In genomic region chr5:168802337-168802736, GRCh38 we compare ENCODE assay signal across 21 cellular contexts.
DNase-seq lines count a peak whose midpoint lies in the region; ATAC-seq, FAIRE-seq and TF ChIP-seq lines count a peak whose summit lies in the region.
"Had no signal": no experiment of that assay in that cellular context is flagged by ENCODE, and none has a peak within 500 bp of the region (broad histone marks: within the 10 kb centered on the region; RNA-seq: fewer than 3 reads in every experiment).

No MANE protein-coding gene starts in this region.

- peak overlapping the region in 1 of 7 donors; percentile 24 for H3K27ac Mint-ChIP-seq in CD4-positive, alpha-beta memory T cell
- H3K27ac Mint-ChIP-seq in activated CD4-positive, alpha-beta memory T cell treated with anti-CD3 and anti-CD28 coated beads, Interleukin-2, amount 10 ng/mL, durations not matched to agents 7 days and 5 days: no peak overlapping the region
- H3K27ac Mint-ChIP-seq in mesothelial cell of epicardium (no peak overlapping the region), nephron progenitor cell (no peak overlapping the region)

- DNase-seq in CD4-positive, alpha-beta memory T cell: no peak
- peak; percentile 10 for DNase-seq in GM12892 (ENCODE audit: insufficient read length)
- DNase-seq in activated CD4-positive, alpha-beta memory T cell treated with anti-CD3 and anti-CD28 coated beads, Interleukin-2, amount 10 ng/mL, durations not matched to agents 7 days and 5 days: no peak
- no peak for DNase-seq in mesothelial cell of epicardium (ENCODE audit: low spot score in 2 of 2, unreplicated experiment in 2 of 2)
- DNase-seq in nephron progenitor cell: no peak
- DNase-seq in GM19239 (ENCODE audit: insufficient read length, low spot score): no peak
- DNase-seq: adrenal gland; COR-L47; effector CD8-positive, alpha-beta T cell; esophagus squamous epithelium; lower lobe of right lung; NCI-H2081; NCI-H510A treated with DMSO at 0.1 percent for 48 hours; ovary; sigmoid colon; tibial artery; WERI-Rb-1 had no signal

- CTCF ChIA-PET in CD4-positive, alpha-beta memory T cell (lab: Charles Lee; ENCODE audit: partially characterized antibody): no interaction called here
- CTCF ChIA-PET in activated CD4-positive, alpha-beta memory T cell treated with anti-CD3 and anti-CD28 coated beads, Interleukin-2, amount 10 ng/mL, durations not matched to agents 7 days and 5 days (lab: Charles Lee): no interaction called here

- TF ChIP-seq CTCF in mesothelial cell of epicardium (IDR thresholded peaks at IDR 0.05; ENCODE audit: unreplicated experiment): no peak
- TF ChIP-seq CTCF in nephron progenitor cell (IDR thresholded peaks at IDR 0.05): no peak

- TF ChIP-seq POLR2A in GM12892 (IDR thresholded peaks at IDR 0.05; ENCODE audit: low read depth, low read length): no peak

- peaks cover 3 to 10% (median 5%) of the 10 kb centered on the region in 4 donors for H3K4me1 Mint-ChIP-seq in CD4-positive, alpha-beta memory T cell
- H3K4me1 Mint-ChIP-seq in activated CD4-positive, alpha-beta memory T cell treated with anti-CD3 and anti-CD28 coated beads, Interleukin-2, amount 10 ng/mL, durations not matched to agents 7 days and 5 days: peaks cover 13% of the 10 kb centered on the region
- H3K4me1 Mint-ChIP-seq in mesothelial cell of epicardium (peaks cover under 1% of the 10 kb centered on the region), nephron progenitor cell (no peaks in the 10 kb centered on the region)

- peak; percentile 65 for ATAC-seq in HG02884 (IDR thresholded peaks at IDR 0.05; ENCODE audit: unreplicated experiment)
- no peak for ATAC-seq in HG03565 (IDR thresholded peaks at IDR 0.05; ENCODE audit: unreplicated experiment)
- ATAC-seq: HCT116, lower lobe of right lung, Right ventricle myocardium inferior had no signal

- H3K36me3 Mint-ChIP-seq in CD4-positive, alpha-beta memory T cell: no peaks in the 10 kb centered on the region
- H3K36me3 Mint-ChIP-seq in activated CD4-positive, alpha-beta memory T cell treated with anti-CD3 and anti-CD28 coated beads, Interleukin-2, amount 10 ng/mL, durations not matched to agents 7 days and 5 days (ENCODE audit: low read depth): no peaks in the 10 kb centered on the region
- peaks cover 18% of the 10 kb centered on the region for H3K36me3 Mint-ChIP-seq in mesothelial cell of epicardium
- peaks cover 17% of the 10 kb centered on the region for H3K36me3 Mint-ChIP-seq in nephron progenitor cell (ENCODE audit: low read depth)

- no peaks in the 10 kb centered on the region for H3K27me3 ChIP-seq in CD4-positive, alpha-beta memory T cell (ENCODE audit: insufficient read depth, low read length)
- H3K27me3 ChIP-seq: adrenal gland, ovary, sigmoid colon, tibial artery had no signal

- no peak overlapping the region for H3K4me3 ChIP-seq in CD4-positive, alpha-beta memory T cell (ENCODE audit: low read length in 2 of 2)
- H3K4me3 ChIP-seq: adrenal gland, esophagus squamous epithelium, lower lobe of right lung, ovary, sigmoid colon, tibial artery had no signal

- H3K4me1 ChIP-seq in CD4-positive, alpha-beta memory T cell (ENCODE audit: insufficient read depth, low read length): no peaks in the 10 kb centered on the region
- H3K4me1 ChIP-seq: esophagus squamous epithelium, lower lobe of right lung, sigmoid colon, tibial artery had no signal

- H3K4me3 Mint-ChIP-seq in CD4-positive, alpha-beta memory T cell: peak overlapping the region in 6 of 8 donors; percentile 5 to 71 (median 40)
- H3K4me3 Mint-ChIP-seq in activated CD4-positive, alpha-beta memory T cell treated with anti-CD3 and anti-CD28 coated beads, Interleukin-2, amount 10 ng/mL, durations not matched to agents 7 days and 5 days: peak overlapping the region; percentile 48
- H3K4me3 Mint-ChIP-seq in mesothelial cell of epicardium (no peak overlapping the region), nephron progenitor cell (no peak overlapping the region)

- peaks cover 0 to 3% of the 10 kb centered on the region in 2 donors for H3K27me3 Mint-ChIP-seq in CD4-positive, alpha-beta memory T cell
- H3K27me3 Mint-ChIP-seq in activated CD4-positive, alpha-beta memory T cell treated with anti-CD3 and anti-CD28 coated beads, Interleukin-2, amount 10 ng/mL, durations not matched to agents 7 days and 5 days: peaks cover 6% of the 10 kb centered on the region
- H3K27me3 Mint-ChIP-seq in mesothelial cell of epicardium (ENCODE audit: low read depth) (peaks cover 54% of the 10 kb centered on the region), nephron progenitor cell (ENCODE audit: low read depth, poor library complexity) (peaks cover 5% of the 10 kb centered on the region)

- POLR2A ChIA-PET in CD4-positive, alpha-beta memory T cell (lab: Charles Lee; ENCODE audit: partially characterized antibody): no interaction called here
- POLR2A ChIA-PET in activated CD4-positive, alpha-beta memory T cell treated with anti-CD3 and anti-CD28 coated beads, Interleukin-2, amount 10 ng/mL, durations not matched to agents 7 days and 5 days (lab: Charles Lee): interaction anchor here (1.0 kb wide), 1 partner anchor 34 kb away, joined by 3 read pairs; no protein-coding TSS in a partner anchor

- H3K27ac ChIP-seq in CD4-positive, alpha-beta memory T cell (ENCODE audit: low read depth, low read length): no peak overlapping the region
- H3K27ac ChIP-seq: adrenal gland, esophagus squamous epithelium, lower lobe of right lung, ovary, sigmoid colon, tibial artery, WERI-Rb-1 had no signal

- peaks cover 0 to 2% (median 0%) of the 10 kb centered on the region in 8 donors for H3K9me3 Mint-ChIP-seq in CD4-positive, alpha-beta memory T cell
- no peaks in the 10 kb centered on the region for H3K9me3 Mint-ChIP-seq in activated CD4-positive, alpha-beta memory T cell treated with anti-CD3 and anti-CD28 coated beads, Interleukin-2, amount 10 ng/mL, durations not matched to agents 7 days and 5 days
- H3K9me3 Mint-ChIP-seq in mesothelial cell of epicardium (no peaks in the 10 kb centered on the region), nephron progenitor cell (no peaks in the 10 kb centered on the region)

- H3K36me3 ChIP-seq in CD4-positive, alpha-beta memory T cell (ENCODE audit: insufficient read depth, low read length): no peaks in the 10 kb centered on the region
- H3K36me3 ChIP-seq: esophagus squamous epithelium, lower lobe of right lung, ovary, WERI-Rb-1 had no signal

- no peak for FAIRE-seq in GM12892 (lab: Jason Lieb, UNC)
- no peak for FAIRE-seq in GM19239 (lab: Jason Lieb, UNC)

- intact Hi-C loops in CD4-positive, alpha-beta memory T cell (cut with micrococcal nuclease): no loop called here

- H3K9me3 ChIP-seq in CD4-positive, alpha-beta memory T cell (ENCODE audit: control insufficient read depth in 1 of 2, low read length in 2 of 2): no peaks in the 10 kb centered on the region
- H3K9me3 ChIP-seq: adrenal gland, esophagus squamous epithelium, lower lobe of right lung, ovary, sigmoid colon, tibial artery had no signal

Comparison
In these comparisons a context has a peak if more than half of its experiments do, and no peak if none do; other contexts are left out.
1. H3K4me3 Mint-ChIP-seq: peak in CD4-positive, alpha-beta memory T cell (6 of 8) and activated CD4-positive, alpha-beta memory T cell treated with anti-CD3 and anti-CD28 coated beads, Interleukin-2, amount 10 ng/mL, durations not matched to agents 7 days and 5 days (single experiment); none in mesothelial cell of epicardium (single experiment) and nephron progenitor cell (single experiment).